8 cellular contexts compared by ENCODE assay signal in genomic region chr5:144205141-144205551, GRCh38. TPM values are rescaled to one million over a fixed set of nuclear protein-coding genes. Genes with fewer than 3 reads are reported as not detected.
DNase-seq lines count a peak whose midpoint lies in the region; ATAC-seq and TF ChIP-seq lines count a peak whose summit lies in the region.

No MANE protein-coding gene starts in this region.

- peak overlapping the region; percentile 61 for H3K4me2 ChIP-seq in H9 (ENCODE audit: insufficient read depth, insufficient read length, low read length)

- H3K4me3 ChIP-seq in skeletal muscle tissue (ENCODE audit: low read length in 3 of 3) = peak overlapping the region; percentile 4 to 29 (median 18)
- no peak overlapping the region for H3K4me3 ChIP-seq in CD8-positive, alpha-beta memory T cell (ENCODE audit: low read length)

- H2AFZ ChIP-seq in H9 (ENCODE audit: low read length) = no peak overlapping the region

- POLR2A ChIA-PET in CD8-positive, alpha-beta memory T cell (lab: Charles Lee) = no interaction called here

- peak; percentile 32 for ATAC-seq in left ventricle myocardium superior

- no peak overlapping the region for H3K56ac ChIP-seq in H9 (ENCODE audit: insufficient read length, low read depth, low read length)

- no CpG with 5 or more reads among the region's 31 CpGs for WGBS in H9 (ENCODE audit: extremely low coverage, insufficient read length, low lambda C conversion rate)

- no peak overlapping the region for H2BK20ac ChIP-seq in H9 (ENCODE audit: low read depth, low read length, poor library complexity, severe bottlenecking)

- no peaks in the 10 kb centered on the region for H4K20me1 ChIP-seq in H9 (ENCODE audit: control insufficient read depth, insufficient read depth, insufficient read length)

- H3K27me3 ChIP-seq in H9 (ENCODE audit: insufficient read depth, low read length) (no peaks in the 10 kb centered on the region; the same call in 1 of the 2 replicates), skeletal muscle tissue (ENCODE audit: control insufficient read depth in 3 of 3, insufficient read depth in 3 of 3, low read length in 3 of 3) (peaks cover 9 to 23% (median 18%) of the 10 kb centered on the region in 3 donors)
- peaks cover 14% of the 10 kb centered on the region for H3K27me3 ChIP-seq in CD8-positive, alpha-beta memory T cell (ENCODE audit: insufficient read depth, low read length, poor library complexity, severe bottlenecking)

- H3K23me2 ChIP-seq in H9 (ENCODE audit: insufficient read length, low read depth, low read length, poor library complexity, severe bottlenecking) = peaks cover 5% of the 10 kb centered on the region

- H3K4ac ChIP-seq in H9 (ENCODE audit: low read depth, low read length) = no peak overlapping the region

- no peak overlapping the region for H2BK5ac ChIP-seq in H9 (ENCODE audit: insufficient read length, low read length)

- intact Hi-C loops in left ventricle myocardium superior (cut with micrococcal nuclease) = loop anchor here (10.0 kb wide), 1 partner anchor 1480 kb away; no protein-coding TSS in a partner anchor

- H3K27me3 Mint-ChIP-seq in H9 (ENCODE audit: low read depth) = peaks cover 36% of the 10 kb centered on the region
- peaks cover 43 to 88% of the 10 kb centered on the region in 2 donors for H3K27me3 Mint-ChIP-seq in CD8-positive, alpha-beta memory T cell

- CTCF ChIA-PET in CD8-positive, alpha-beta memory T cell (lab: Charles Lee) = interaction anchor here (1.1 to 2.1 kb wide), 3 partner anchors 10 to 13 kb away, joined by 3 to 17 read pairs (median 11); no protein-coding TSS in a partner anchor

- no peak overlapping the region for H3K27ac ChIP-seq in H9 (ENCODE audit: insufficient read length, low read depth, low read length)
- H3K27ac ChIP-seq in skeletal muscle tissue (ENCODE audit: low read depth, low read length) = no peak overlapping the region
- H3K27ac ChIP-seq in CD8-positive, alpha-beta memory T cell (ENCODE audit: low read depth, low read length) = no peak overlapping the region

- H2BK15ac ChIP-seq in H9 (ENCODE audit: low read depth, low read length) = no peak overlapping the region

- H3K9me3 ChIP-seq in H9 (ENCODE audit: control insufficient read depth, low read depth, low read length) (no peaks in the 10 kb centered on the region), skeletal muscle tissue (ENCODE audit: control insufficient read depth in 3 of 3, low read length in 3 of 3) (no peaks in the 10 kb centered on the region)
- H3K9me3 ChIP-seq in CD8-positive, alpha-beta memory T cell (ENCODE audit: low read length) = no peaks in the 10 kb centered on the region

- no peak overlapping the region for H2BK12ac ChIP-seq in H9 (ENCODE audit: insufficient read length, low read depth, low read length)

- peaks cover 12 to 16% of the 10 kb centered on the region in 2 experiments for H3K4me1 Mint-ChIP-seq in H9
- H3K4me1 Mint-ChIP-seq in CD8-positive, alpha-beta memory T cell = peaks cover 2 to 5% (median 5%) of the 10 kb centered on the region in 3 donors

- H3K9ac ChIP-seq in H9 (ENCODE audit: extremely low read depth, insufficient read length, low read length) = peak overlapping the region; percentile 1
- peak overlapping the region in 1 of 3 donors; percentile 26 for H3K9ac ChIP-seq in skeletal muscle tissue (ENCODE audit: low read depth in 1 of 3, low read length in 3 of 3)

- no peak overlapping the region for H3K27ac Mint-ChIP-seq in H9
- H3K27ac Mint-ChIP-seq in CD8-positive, alpha-beta memory T cell = no peak overlapping the region

- peak; percentile 70 for DNase-seq in H9
- DNase-seq in T1000 (lab: John Stamatoyannopoulos, UW) = peak; percentile 25
- peak; percentile 31 for DNase-seq in left ventricle myocardium superior
- no peak for DNase-seq in CD8-positive, alpha-beta memory T cell
- DNase-seq in NCI-H774 (lab: John Stamatoyannopoulos, UW) = no peak
- no peak for DNase-seq in mesenteric fat pad (ENCODE audit: low spot score)
- DNase-seq in stimulated activated CD4-positive, alpha-beta T cell treated with anti-CD3 and anti-CD28 coated beads, Interleukin-15, amount 100 ng/mL, for 24 hours = no peak

- H3K23ac ChIP-seq in H9 (ENCODE audit: insufficient read length, low read depth, low read length) = no peak overlapping the region

- no peak overlapping the region for H4K91ac ChIP-seq in H9 (ENCODE audit: insufficient read length, low read depth, low read length)

- peak overlapping the region; percentile 9; the same call in 1 of the 2 replicates for H3K14ac ChIP-seq in H9 (ENCODE audit: insufficient read depth, low read length)

- no peak overlapping the region for H4K8ac ChIP-seq in H9 (replicated peaks; ENCODE audit: insufficient read length, low read depth, low read length)

- no peak overlapping the region for H4K5ac ChIP-seq in H9 (ENCODE audit: insufficient read length, low read depth, low read length)

- TF ChIP-seq CTCF in H9 (conservative IDR thresholded peaks at IDR 0.05) = 0 out of 3 replicates have a peak, but pooled peaks have one; percentile 16

- no peak overlapping the region for H3T11ph ChIP-seq in H9 (ENCODE audit: low read length)

- H3K4me1 ChIP-seq in H9 (ENCODE audit: insufficient read depth, low read length) = no peaks in the 10 kb centered on the region
- H3K4me1 ChIP-seq in skeletal muscle tissue (ENCODE audit: control insufficient read depth in 3 of 3, insufficient read depth in 3 of 3, low read length in 3 of 3) = peaks cover 4 to 13% (median 7%) of the 10 kb centered on the region in 3 donors
- H3K4me1 ChIP-seq in CD8-positive, alpha-beta memory T cell (ENCODE audit: insufficient read depth, low read length) = no peaks in the 10 kb centered on the region

- H3K4me3 Mint-ChIP-seq in H9 = peak overlapping the region; percentile 62 to 76
- no peak overlapping the region for H3K4me3 Mint-ChIP-seq in CD8-positive, alpha-beta memory T cell

- no peak overlapping the region for H2AK5ac ChIP-seq in H9 (ENCODE audit: insufficient read length, low read length)

- no peaks in the 10 kb centered on the region for H3K79me2 ChIP-seq in H9 (ENCODE audit: insufficient read depth, low read length)

- H3K18ac ChIP-seq in H9 (ENCODE audit: insufficient read length, low read depth, low read length) = no peak overlapping the region

- no peaks in the 10 kb centered on the region for H3K36me3 Mint-ChIP-seq in H9 (ENCODE audit: insufficient read depth in 1 of 3, low read depth in 3 of 3)
- H3K36me3 Mint-ChIP-seq in CD8-positive, alpha-beta memory T cell = no peaks in the 10 kb centered on the region

- no peak overlapping the region for H2BK120ac ChIP-seq in H9 (ENCODE audit: low read depth, low read length, poor library complexity, severe bottlenecking)

- H3K36me3 ChIP-seq in skeletal muscle tissue (ENCODE audit: control insufficient read depth in 3 of 3, insufficient read depth in 3 of 3, low read length in 3 of 3) = no peaks in the 10 kb centered on the region
- H3K36me3 ChIP-seq in CD8-positive, alpha-beta memory T cell (ENCODE audit: insufficient read depth, low read length) = no peaks in the 10 kb centered on the region

- no peaks in the 10 kb centered on the region; a peak in 1 of 5 replicates for H3K9me3 Mint-ChIP-seq in H9
- no peaks in the 10 kb centered on the region for H3K9me3 Mint-ChIP-seq in CD8-positive, alpha-beta memory T cell

- H3K79me1 ChIP-seq in H9 (ENCODE audit: insufficient read depth, low read depth, low read length, poor library complexity, severe bottlenecking) = no peaks in the 10 kb centered on the region

RNA-seq across cellular contexts. Expression of gene KCTD16, which starts 34.5 kb away (rescaled TPM):
- 0.09 and 0.11 TPM in 2 replicates for total RNA-seq in H9 (2021)
- not detected for total RNA-seq in left ventricle myocardium superior
- total RNA-seq in skeletal muscle tissue = under 0.01 TPM
- total RNA-seq in CD8-positive, alpha-beta memory T cell = under 1 TPM; 0.02 to 0.09 TPM
- polyA plus RNA-seq in CD8-positive, alpha-beta memory T cell = 0.01 TPM
- total RNA-seq in mesenteric fat pad = 0.32 TPM

RNA-seq across cellular contexts. Expression of gene YIPF5, which starts 34.7 kb away (rescaled TPM):
- total RNA-seq in H9 (2021) (44.6 and 45.4 TPM in 2 replicates), left ventricle myocardium superior (26.6 TPM), skeletal muscle tissue (43.3 TPM), mesenteric fat pad (49.7 TPM)
- total RNA-seq in CD8-positive, alpha-beta memory T cell = 10 to 100 TPM; 40.8 to 42.0 TPM
- polyA plus RNA-seq in CD8-positive, alpha-beta memory T cell = 68.2 TPM

Comparison
In these comparisons a context has a peak if more than half of its experiments do, and no peak if none do; other contexts are left out.
1. DNase-seq: peak in H9 (single experiment), T1000 (single experiment) and left ventricle myocardium superior (single experiment); none in CD8-positive, alpha-beta memory T cell (0 of 5), NCI-H774 (single experiment), mesenteric fat pad (single experiment) and stimulated activated CD4-positive, alpha-beta T cell treated with anti-CD3 and anti-CD28 coated beads, Interleukin-15, amount 100 ng/mL, for 24 hours (single experiment).
2. H3K4me3 Mint-ChIP-seq: peak in H9 (2 of 2); none in CD8-positive, alpha-beta memory T cell (0 of 7).